1 cellular context compared by ENCODE assay signal in genomic region chr5:179399327-179399726, GRCh38. TPM values are rescaled to one million over a fixed set of nuclear protein-coding genes. Genes with fewer than 3 reads are reported as not detected.
"Had no signal": no experiment of that assay in that cellular context is flagged by ENCODE, and none has a peak within 500 bp of the region (broad histone marks: within the 10 kb centered on the region; RNA-seq: fewer than 3 reads in every experiment).

No MANE protein-coding gene starts in this region.

RNA-seq across cellular contexts. Expression of gene ADAMTS2, which starts 54.1 kb away (rescaled TPM):
- polyA plus RNA-seq: keratinocyte had no signal
